In genomic region chr3:125207949-125208568, GRCh38 we compare ENCODE assay signal across 2 cellular contexts.
TF ChIP-seq lines count a peak whose summit lies in the region.

No MANE protein-coding gene starts in this region.

TF ChIP-seq in K562, 482 proteins besides CTCF, POLR2A, EP300 and RAD21 (continues in another document):
- TF ChIP-seq MAFF (IDR thresholded peaks at IDR 0.05; ENCODE audit: low read length) (peak; percentile 23; the same call in 1 of the 2 replicates), ZBTB7A (IDR thresholded peaks at IDR 0.05; ENCODE audit: borderline replicate concordance, control insufficient read depth, low read depth, low read length) (no peak), PTTG1 (tag; IDR thresholded peaks at IDR 0.05; ENCODE audit: low read depth) (no peak), KDM4B (IDR thresholded peaks at IDR 0.05; ENCODE audit: borderline replicate concordance in 2 of 2, low read depth in 1 of 2) (no peak), OTX1 (CRISPR knock-in tag; IDR thresholded peaks at IDR 0.05) (no peak), ZNF224 (CRISPR knock-in tag; IDR thresholded peaks at IDR 0.05) (no peak), MCM3 (IDR thresholded peaks at IDR 0.05) (no peak), RBM14 (IDR thresholded peaks at IDR 0.05; ENCODE audit: borderline replicate concordance, insufficient read depth, low read depth, low read length) (no peak), TCFL5 (CRISPR knock-in tag; conservative IDR thresholded peaks at IDR 0.05) (no peak), MAFG (tag; conservative IDR thresholded peaks at IDR 0.05) (peak; percentile 83), HDAC2 (IDR thresholded peaks at IDR 0.05) (no peak), SRSF9 (IDR thresholded peaks at IDR 0.05; ENCODE audit: borderline replicate concordance, low read depth, low read length) (no peak), RBFOX2 (IDR thresholded peaks at IDR 0.05; ENCODE audit: low read depth, low read length) (no peak), SRSF3 (IDR thresholded peaks at IDR 0.05; ENCODE audit: insufficient read depth, low read length) (no peak), DPF2 (IDR thresholded peaks at IDR 0.05) (no peak), ZNF316 (IDR thresholded peaks at IDR 0.05) (peak; percentile 65), ZNF444 (CRISPR knock-in tag; IDR thresholded peaks at IDR 0.05) (no peak), SMARCA5 (IDR thresholded peaks at IDR 0.05) (no peak), TSC22D4 (tag; IDR thresholded peaks at IDR 0.05) (no peak), CBX2 (IDR thresholded peaks at IDR 0.05; ENCODE audit: insufficient read depth, low read length, poor library complexity, severe bottlenecking) (no peak), ZNF124 (CRISPR knock-in tag; IDR thresholded peaks at IDR 0.05) (no peak), POLR2G (IDR thresholded peaks at IDR 0.05; ENCODE audit: low read depth, low read length) (no peak), ZBTB8A (IDR thresholded peaks at IDR 0.05; ENCODE audit: partially characterized antibody) (no peak), ZNF589 (CRISPR knock-in tag; IDR thresholded peaks at IDR 0.05; ENCODE audit: low read depth) (no peak), SUPT5H (IDR thresholded peaks at IDR 0.05) (no peak), ID3 (CRISPR knock-in tag; IDR thresholded peaks at IDR 0.05) (no peak), ID3 (tag; IDR thresholded peaks at IDR 0.05) (no peak)
- TF ChIP-seq, protein P1, sequence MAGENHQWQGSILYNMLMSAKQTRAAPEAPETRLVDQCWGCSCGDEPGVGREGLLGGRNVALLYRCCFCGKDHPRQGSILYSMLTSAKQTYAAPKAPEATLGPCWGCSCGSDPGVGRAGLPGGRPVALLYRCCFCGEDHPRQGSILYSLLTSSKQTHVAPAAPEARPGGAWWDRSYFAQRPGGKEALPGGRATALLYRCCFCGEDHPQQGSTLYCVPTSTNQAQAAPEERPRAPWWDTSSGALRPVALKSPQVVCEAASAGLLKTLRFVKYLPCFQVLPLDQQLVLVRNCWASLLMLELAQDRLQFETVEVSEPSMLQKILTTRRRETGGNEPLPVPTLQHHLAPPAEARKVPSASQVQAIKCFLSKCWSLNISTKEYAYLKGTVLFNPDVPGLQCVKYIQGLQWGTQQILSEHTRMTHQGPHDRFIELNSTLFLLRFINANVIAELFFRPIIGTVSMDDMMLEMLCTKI (IDR thresholded peaks at IDR 0.05; ENCODE audit: partially characterized antibody) = no peak
- TF ChIP-seq, protein P2, sequence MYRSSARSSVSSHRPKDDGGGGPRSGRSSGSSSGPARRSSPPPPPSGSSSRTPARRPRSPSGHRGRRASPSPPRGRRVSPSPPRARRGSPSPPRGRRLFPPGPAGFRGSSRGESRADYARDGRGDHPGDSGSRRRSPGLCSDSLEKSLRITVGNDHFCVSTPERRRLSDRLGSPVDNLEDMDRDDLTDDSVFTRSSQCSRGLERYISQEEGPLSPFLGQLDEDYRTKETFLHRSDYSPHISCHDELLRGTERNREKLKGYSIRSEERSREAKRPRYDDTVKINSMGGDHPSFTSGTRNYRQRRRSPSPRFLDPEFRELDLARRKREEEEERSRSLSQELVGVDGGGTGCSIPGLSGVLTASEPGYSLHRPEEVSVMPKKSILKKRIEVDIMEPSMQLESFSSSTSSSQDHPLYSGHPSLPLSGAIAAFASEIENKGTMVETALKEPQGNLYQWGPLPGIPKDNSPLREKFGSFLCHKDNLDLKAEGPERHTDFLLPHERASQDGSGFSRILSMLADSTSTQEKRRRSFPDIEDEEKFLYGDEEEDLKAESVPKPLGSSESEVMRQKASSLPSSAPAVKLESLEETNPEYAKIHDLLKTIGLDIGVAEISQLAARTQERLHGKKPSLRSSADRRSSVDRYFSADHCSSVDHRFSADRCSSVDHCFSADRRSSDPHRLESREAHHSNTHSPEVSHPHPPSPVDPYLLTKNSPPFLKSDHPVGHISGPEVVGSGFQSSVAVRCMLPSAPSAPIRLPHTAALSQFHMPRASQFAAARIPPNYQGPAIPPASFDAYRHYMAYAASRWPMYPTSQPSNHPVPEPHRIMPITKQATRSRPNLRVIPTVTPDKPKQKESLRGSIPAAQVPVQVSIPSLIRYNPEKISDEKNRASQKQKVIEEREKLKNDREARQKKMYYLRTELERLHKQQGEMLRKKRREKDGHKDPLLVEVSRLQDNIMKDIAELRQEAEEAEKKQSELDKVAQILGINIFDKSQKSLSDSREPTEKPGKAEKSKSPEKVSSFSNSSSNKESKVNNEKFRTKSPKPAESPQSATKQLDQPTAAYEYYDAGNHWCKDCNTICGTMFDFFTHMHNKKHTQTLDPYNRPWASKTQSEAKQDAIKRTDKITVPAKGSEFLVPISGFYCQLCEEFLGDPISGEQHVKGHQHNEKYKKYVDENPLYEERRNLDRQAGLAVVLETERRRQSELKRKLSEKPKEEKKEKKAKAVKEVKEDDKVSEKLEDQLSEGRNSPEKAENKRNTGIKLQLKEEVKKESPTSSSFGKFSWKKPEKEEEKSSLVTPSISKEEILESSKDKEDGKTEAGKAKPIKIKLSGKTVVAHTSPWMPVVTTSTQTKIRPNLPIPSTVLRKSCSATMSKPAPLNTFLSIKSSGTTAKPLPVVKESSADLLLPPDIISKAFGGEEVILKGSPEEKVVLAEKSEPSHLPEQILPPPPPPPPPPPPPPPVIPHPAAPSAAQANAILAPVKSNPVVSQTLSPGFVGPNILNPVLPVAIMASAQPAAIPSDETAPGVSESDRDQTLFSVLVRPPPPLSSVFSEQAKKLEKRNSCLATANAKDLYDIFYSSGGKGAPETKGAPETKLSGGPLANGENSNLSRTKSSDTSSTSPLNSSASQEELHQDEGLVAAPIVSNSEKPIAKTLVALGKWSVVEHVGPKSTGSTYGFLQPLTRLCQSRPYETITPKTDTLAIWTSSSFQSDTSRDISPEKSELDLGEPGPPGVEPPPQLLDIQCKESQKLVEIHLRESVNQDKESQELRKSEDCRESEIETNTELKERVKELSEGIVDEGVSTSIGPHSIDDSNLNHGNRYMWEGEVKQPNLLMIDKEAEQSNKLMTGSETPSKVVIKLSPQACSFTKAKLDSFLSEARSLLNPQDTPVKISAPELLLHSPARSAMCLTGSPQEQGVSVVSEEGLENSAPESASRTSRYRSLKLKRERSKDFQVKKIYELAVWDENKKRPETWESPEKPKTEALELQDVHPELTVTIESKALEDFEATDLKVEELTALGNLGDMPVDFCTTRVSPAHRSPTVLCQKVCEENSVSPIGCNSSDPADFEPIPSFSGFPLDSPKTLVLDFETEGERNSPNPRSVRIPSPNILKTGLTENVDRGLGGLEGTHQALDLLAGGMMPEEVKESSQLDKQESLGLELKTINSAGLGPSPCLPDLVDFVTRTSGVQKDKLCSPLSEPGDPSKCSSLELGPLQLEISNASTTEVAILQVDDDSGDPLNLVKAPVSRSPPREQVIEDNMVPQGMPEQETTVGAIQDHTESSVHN (IDR thresholded peaks at IDR 0.05; ENCODE audit: borderline replicate concordance in 1 of 2, low read depth in 1 of 2) = no peak

TF ChIP-seq in HepG2, 621 proteins besides CTCF, POLR2A, EP300 and RAD21:
- TF ChIP-seq GATA4 (IDR thresholded peaks at IDR 0.05; ENCODE audit: borderline replicate concordance, low read depth) (no peak), ZFP62 (CRISPR knock-in tag; IDR thresholded peaks at IDR 0.05) (no peak), NR1H2 (CRISPR knock-in tag; IDR thresholded peaks at IDR 0.05; ENCODE audit: borderline replicate concordance, low read depth) (no peak), NFE2L2 (IDR thresholded peaks at IDR 0.05; ENCODE audit: low read length) (peak; percentile 77), MAFK (conservative IDR thresholded peaks at IDR 0.05 in 1 of 2, IDR thresholded peaks at IDR 0.05 in 1 of 2; ENCODE audit: low read length in 2 of 2) (peak; percentile 9 to 44; a peak in 3 of 4 replicates), SRF (IDR thresholded peaks at IDR 0.05; ENCODE audit: low read depth, low read length) (no peak), MAFG (CRISPR knock-in tag; IDR thresholded peaks at IDR 0.05) (peak; percentile 57; the same call in 1 of the 2 replicates), FOXA1 (IDR thresholded peaks at IDR 0.05) (no peak), FOXA1 (CRISPR knock-in tag; IDR thresholded peaks at IDR 0.05) (no peak), MNT (IDR thresholded peaks at IDR 0.05) (no peak), NFE2 (CRISPR knock-in tag; IDR thresholded peaks at IDR 0.05) (0 out of 2 replicates have a peak, but pooled peaks have one; percentile 12), FOSL2 (CRISPR knock-in tag; IDR thresholded peaks at IDR 0.05) (peak; percentile 49; the same call in 1 of the 2 replicates), FOXP1 (IDR thresholded peaks at IDR 0.05) (no peak), FOXP1 (CRISPR knock-in tag; IDR thresholded peaks at IDR 0.05) (no peak)
- TF ChIP-seq, protein P3, sequence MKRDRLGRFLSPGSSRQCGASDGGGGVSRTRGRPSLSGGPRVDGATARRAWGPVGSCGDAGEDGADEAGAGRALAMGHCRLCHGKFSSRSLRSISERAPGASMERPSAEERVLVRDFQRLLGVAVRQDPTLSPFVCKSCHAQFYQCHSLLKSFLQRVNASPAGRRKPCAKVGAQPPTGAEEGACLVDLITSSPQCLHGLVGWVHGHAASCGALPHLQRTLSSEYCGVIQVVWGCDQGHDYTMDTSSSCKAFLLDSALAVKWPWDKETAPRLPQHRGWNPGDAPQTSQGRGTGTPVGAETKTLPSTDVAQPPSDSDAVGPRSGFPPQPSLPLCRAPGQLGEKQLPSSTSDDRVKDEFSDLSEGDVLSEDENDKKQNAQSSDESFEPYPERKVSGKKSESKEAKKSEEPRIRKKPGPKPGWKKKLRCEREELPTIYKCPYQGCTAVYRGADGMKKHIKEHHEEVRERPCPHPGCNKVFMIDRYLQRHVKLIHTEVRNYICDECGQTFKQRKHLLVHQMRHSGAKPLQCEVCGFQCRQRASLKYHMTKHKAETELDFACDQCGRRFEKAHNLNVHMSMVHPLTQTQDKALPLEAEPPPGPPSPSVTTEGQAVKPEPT (CRISPR knock-in tag; IDR thresholded peaks at IDR 0.05; ENCODE audit: low read depth) = no peak
